In genomic region chr19:45368737-45369340, GRCh38 we compare ENCODE assay signal across 13 cellular contexts. TPM values are rescaled to one million over a fixed set of nuclear protein-coding genes. Genes with fewer than 3 reads are reported as not detected.
A peak's percentile ranks its signal among the peaks of the same experiment; 100 is the strongest.
DNase-seq lines count a peak whose midpoint lies in the region; ATAC-seq, FAIRE-seq and TF ChIP-seq lines count a peak whose summit lies in the region.
"Had no signal": no experiment of that assay in that cellular context is flagged by ENCODE, and none has a peak within 500 bp of the region (broad histone marks: within the 10 kb centered on the region; RNA-seq: fewer than 3 reads in every experiment).

No MANE protein-coding gene starts in this region.

- no peak overlapping the region for H3K4me3 ChIP-seq in A549
- peak overlapping the region; percentile 17 for H3K4me3 ChIP-seq in iPS-18a (ENCODE audit: low read length)

- intact Hi-C loops in Calu3 (cut with micrococcal nuclease; ENCODE audit: unreplicated experiment) = no loop called here

- no peak for FAIRE-seq in A549 (lab: Jason Lieb, UNC)

- no peaks in the 10 kb centered on the region for H3K27me3 Mint-ChIP-seq in Calu3 (ENCODE audit: unreplicated experiment)

- H3K36me3 Mint-ChIP-seq in Calu3 (ENCODE audit: insufficient read depth, unreplicated experiment) = peaks cover 32% of the 10 kb centered on the region

- POLR2A ChIA-PET in A549 (lab: Yijun Ruan, JAX) = no interaction called here
- POLR2A ChIA-PET in RWPE1 (lab: Yijun Ruan, JAX; ENCODE audit: low non-redundant PET) = no interaction called here

- no peak overlapping the region for H3K9ac ChIP-seq in iPS-18a (ENCODE audit: low read length)

- no peak for ATAC-seq in A549
- no peak for ATAC-seq in GM19328 (IDR thresholded peaks at IDR 0.05; ENCODE audit: unreplicated experiment)
- ATAC-seq in HG03469 (IDR thresholded peaks at IDR 0.05; ENCODE audit: unreplicated experiment) = no peak

- H3K4me1 ChIP-seq in A549 (no peaks in the 10 kb centered on the region), iPS-18a (ENCODE audit: control insufficient read depth, low read depth, low read length) (no peaks in the 10 kb centered on the region)

- TF ChIP-seq EP300 in A549 (IDR thresholded peaks at IDR 0.05) = no peak

- no peak for TF ChIP-seq RAD21 in A549 (conservative IDR thresholded peaks at IDR 0.05 in 1 of 2, IDR thresholded peaks at IDR 0.05 in 1 of 2)

- no peak for TF ChIP-seq CTCF in A549 (IDR thresholded peaks at IDR 0.05)
- no peak for TF ChIP-seq CTCF in Calu3 (IDR thresholded peaks at IDR 0.05; ENCODE audit: unreplicated experiment)
- no peak for TF ChIP-seq CTCF in RWPE1 (conservative IDR thresholded peaks at IDR 0.05; ENCODE audit: low read depth)

- H3K4me1 Mint-ChIP-seq in Calu3 (ENCODE audit: low read depth, unreplicated experiment) = peaks cover 8% of the 10 kb centered on the region

- H3K27me3 ChIP-seq in iPS-18a (ENCODE audit: control insufficient read depth, insufficient read depth, low read length) = no peaks in the 10 kb centered on the region
- H3K27me3 ChIP-seq: upper lobe of left lung had no signal

- H3K9me3 ChIP-seq in A549 (no peaks in the 10 kb centered on the region), iPS-18a (ENCODE audit: control insufficient read depth, low read depth, low read length) (no peaks in the 10 kb centered on the region)
- H3K9me3 ChIP-seq: upper lobe of left lung had no signal

- H3K27ac Mint-ChIP-seq in Calu3 (ENCODE audit: unreplicated experiment) = no peak overlapping the region

- peak overlapping the region; percentile 72 for H3K4me2 ChIP-seq in A549

- DNase-seq in A549 (ENCODE audit: low read depth in 1 of 2, low spot score in 1 of 2) = no peak
- DNase-seq in Calu3 = no peak
- DNase-seq in RWPE1 (ENCODE audit: low spot score) = no peak
- DNase-seq in GM03348 (ENCODE audit: low spot score) = no peak
- no peak for DNase-seq in putamen (ENCODE audit: low spot score)
- DNase-seq: NCI-H2081, upper lobe of left lung had no signal

- 94% methylated on average over 10 of the region's 11 CpGs for WGBS in A549 (ENCODE audit: missing lambda C conversion rate)

- peaks cover 15% of the 10 kb centered on the region for H3K36me3 ChIP-seq in iPS-18a (ENCODE audit: control insufficient read depth, low read depth, low read length)

- no peak for TF ChIP-seq POLR2A in A549 (IDR thresholded peaks at IDR 0.05; ENCODE audit: low read length)

- CTCF ChIA-PET in A549 (lab: Yijun Ruan, JAX) = interaction anchor here (1.4 kb wide), 1 partner anchor 27 kb away, joined by 4 read pairs; no protein-coding TSS in a partner anchor
- CTCF ChIA-PET in Calu3 (lab: Charles Lee) = interaction anchor here (1.1 kb wide), 1 partner anchor 15 kb away, joined by 5 read pairs; no protein-coding TSS in a partner anchor
- CTCF ChIA-PET in RWPE1 (lab: Yijun Ruan, JAX) = interaction anchor here (0.5 to 1.0 kb wide), 4 partner anchors 14 to 503 kb away, joined by 3 to 4 read pairs (median 3); no protein-coding TSS in a partner anchor

- no peak overlapping the region for H3K27ac ChIP-seq in A549
- peak overlapping the region; percentile 88 for H3K27ac ChIP-seq in RWPE1
- no peak overlapping the region for H3K27ac ChIP-seq in iPS-18a (ENCODE audit: low read length)
- H3K27ac ChIP-seq: upper lobe of left lung had no signal

- H3K9me3 Mint-ChIP-seq in Calu3 (ENCODE audit: low read depth, unreplicated experiment) = no peaks in the 10 kb centered on the region

- no TSS peak for BruUV-seq in Calu3 (replicated peaks; lab: Mats Ljungman, UMichigan)

- peak overlapping the region; percentile 20 for H3K4me3 Mint-ChIP-seq in Calu3 (ENCODE audit: low read depth, unreplicated experiment)

TF ChIP-seq in A549, 52 proteins besides CTCF, POLR2A, EP300 and RAD21 (continues in another document):
- TF ChIP-seq CHD2 (IDR thresholded peaks at IDR 0.05; ENCODE audit: low read length, partially characterized antibody) = no peak
- TF ChIP-seq BCL3 (IDR thresholded peaks at IDR 0.05) = no peak
- no peak for TF ChIP-seq EHF (CRISPR knock-in tag; IDR thresholded peaks at IDR 0.05)
- no peak for TF ChIP-seq REST (IDR thresholded peaks at IDR 0.05)
- TF ChIP-seq MYC (IDR thresholded peaks at IDR 0.05; ENCODE audit: borderline replicate concordance, low read length) = no peak
- no peak for TF ChIP-seq HOXB13 (CRISPR knock-in tag; IDR thresholded peaks at IDR 0.05; ENCODE audit: low read depth)
- TF ChIP-seq GATA3 (IDR thresholded peaks at IDR 0.05; ENCODE audit: borderline replicate concordance) = no peak
- no peak for TF ChIP-seq TP53 (CRISPR knock-in tag; IDR thresholded peaks at IDR 0.05)

RNA-seq across cellular contexts. Expression of gene ERCC2, which starts 1.5 kb away (rescaled TPM):
- polyA plus RNA-seq in A549 (2011; rRNA removed) (12.9 and 15.0 TPM in 2 replicates), A549 (2017; fragmentation: RNase III; extraction: RNeasy Plus Mini Kit Qiagen cat#74134 plus additional on column Dnase treatment) (19.8 to 21.5 TPM (median 19.9 TPM) in 3 replicates)
- polyA plus RNA-seq in A549 (2012; cell fraction: cytosol; rRNA removed) = 25.0 and 32.1 TPM in 2 replicates
- polyA plus RNA-seq in A549 (2012; cell fraction: nucleus; rRNA removed) = 99.2 and 129 TPM in 2 replicates
- 24.4 and 27.1 TPM in 2 replicates for polyA minus RNA-seq in A549 (2011; rRNA and poly(A)+ RNA removed)
- total RNA-seq in Calu3 (2022) = 56.4 and 57.7 TPM in 2 replicates

RNA-seq across cellular contexts. Expression of gene KLC3, which starts 28.3 kb away (rescaled TPM):
- 0.26 and 0.32 TPM in 2 replicates for polyA plus RNA-seq in A549 (2011; rRNA removed)
- 0.65 and 1.0 TPM in 2 replicates for polyA plus RNA-seq in A549 (2012; cell fraction: cytosol; rRNA removed)
- polyA plus RNA-seq in A549 (2012; cell fraction: nucleus; rRNA removed) = 0.78 and 1.4 TPM in 2 replicates
- 0.49 to 0.55 TPM (median 0.52 TPM) in 3 replicates for polyA plus RNA-seq in A549 (2017; fragmentation: RNase III; extraction: RNeasy Plus Mini Kit Qiagen cat#74134 plus additional on column Dnase treatment)
- 0.19 and 0.29 TPM in 2 replicates for polyA minus RNA-seq in A549 (2011; rRNA and poly(A)+ RNA removed)
- total RNA-seq in Calu3 (2022) = 3.3 and 4.5 TPM in 2 replicates

RNA-seq across cellular contexts. Expression of gene PPP1R13L, which starts 36.0 kb away (rescaled TPM):
- polyA plus RNA-seq in A549 (2011; rRNA removed) (3.2 and 5.7 TPM in 2 replicates), A549 (2017; fragmentation: RNase III; extraction: RNeasy Plus Mini Kit Qiagen cat#74134 plus additional on column Dnase treatment) (18.9 to 23.2 TPM (median 20.9 TPM) in 3 replicates)
- polyA plus RNA-seq in A549 (2012; cell fraction: cytosol; rRNA removed) = 12.6 and 19.2 TPM in 2 replicates
- polyA plus RNA-seq in A549 (2012; cell fraction: nucleus; rRNA removed) = 33.8 and 53.7 TPM in 2 replicates
- 5.7 and 7.2 TPM in 2 replicates for polyA minus RNA-seq in A549 (2011; rRNA and poly(A)+ RNA removed)
- total RNA-seq in Calu3 (2022) = 98.4 and 135 TPM in 2 replicates

RNA-seq across cellular contexts. Expression of gene POLR1G, which starts 37.6 kb away (rescaled TPM):
- polyA plus RNA-seq in A549 (2011; rRNA removed) = 11.7 and 15.1 TPM in 2 replicates
- 22.5 and 22.8 TPM in 2 replicates for polyA plus RNA-seq in A549 (2012; cell fraction: cytosol; rRNA removed)
- 17.7 and 21.5 TPM in 2 replicates for polyA plus RNA-seq in A549 (2012; cell fraction: nucleus; rRNA removed)
- polyA plus RNA-seq in A549 (2017; fragmentation: RNase III; extraction: RNeasy Plus Mini Kit Qiagen cat#74134 plus additional on column Dnase treatment) = 28.2 to 34.0 TPM (median 31.2 TPM) in 3 replicates
- polyA minus RNA-seq in A549 (2011; rRNA and poly(A)+ RNA removed) = 7.0 and 9.0 TPM in 2 replicates
- 22.5 and 25.8 TPM in 2 replicates for total RNA-seq in Calu3 (2022)

RNA-seq across cellular contexts. Expression of gene CKM, which starts 46.2 kb away (rescaled TPM):
- polyA plus RNA-seq in A549 (2011; rRNA removed) (not detected in 2 replicates), A549 (2017; fragmentation: RNase III; extraction: RNeasy Plus Mini Kit Qiagen cat#74134 plus additional on column Dnase treatment) (not detected in 3 replicates)
- 0.03 TPM in 1 of 2 replicates, not detected in the other for polyA plus RNA-seq in A549 (2012; cell fraction: cytosol; rRNA removed)
- polyA plus RNA-seq in A549 (2012; cell fraction: nucleus; rRNA removed) = not detected in 2 replicates
- polyA minus RNA-seq in A549 (2011; rRNA and poly(A)+ RNA removed) = not detected in 2 replicates
- not detected in 2 replicates for total RNA-seq in Calu3 (2022)
- total RNA-seq: dermis microvascular lymphatic vessel endothelial cell, omental fat pad, SK-MEL-5, upper lobe of left lung had no signal
